In genomic region chr18:48838921-48839818, GRCh38 we compare ENCODE assay signal across 8 cellular contexts.
DNase-seq lines count a peak whose midpoint lies in the region; ATAC-seq and TF ChIP-seq lines count a peak whose summit lies in the region.

No MANE protein-coding gene starts in this region.

- H3K27ac ChIP-seq in gastroesophageal sphincter: no peak overlapping the region

- peak; percentile 54 for DNase-seq in A172 (ENCODE audit: low spot score)
- peak; percentile 51 for DNase-seq in HCEC 1CT
- no peak for DNase-seq in activated T-helper 2 cell treated with anti-CD3 and anti-CD28 coated beads, Interferon-gamma antibody, Interleukin-2, Interleukin-4, amounts not matched to agents 10 μg/mL and 5 μg/mL and 100 μg/mL, durations not matched to agents 14 hours and 24 hours and 36 hours (ENCODE audit: low spot score)
- DNase-seq in immature natural killer cell: peak; percentile 47 to 53 (median 51)
- no peak for DNase-seq in occipital lobe (lab: John Stamatoyannopoulos, UW)

- H3K36me3 Mint-ChIP-seq in activated T-helper 2 cell treated with anti-CD3 and anti-CD28 coated beads, Interferon-gamma antibody, Interleukin-2, Interleukin-4, amounts not matched to agents 10 μg/mL and 5 μg/mL and 100 μg/mL, durations not matched to agents 14 hours and 24 hours and 36 hours (ENCODE audit: low read depth): no peaks in the 10 kb centered on the region
- H3K36me3 Mint-ChIP-seq in immature natural killer cell: no peaks in the 10 kb centered on the region

- intact Hi-C loops in activated T-helper 2 cell treated with anti-CD3 and anti-CD28 coated beads, Interferon-gamma antibody, Interleukin-2, Interleukin-4, amounts not matched to agents 10 μg/mL and 5 μg/mL and 100 μg/mL, durations not matched to agents 14 hours and 24 hours and 36 hours (cut with micrococcal nuclease): loop anchor here (10.0 kb wide), 1 partner anchor 106 kb away; no protein-coding TSS in a partner anchor

- TF ChIP-seq EP300 in gastroesophageal sphincter (IDR thresholded peaks at IDR 0.05): no peak

- ATAC-seq in gastroesophageal sphincter: no peak
- no peak for ATAC-seq in HG03139 (IDR thresholded peaks at IDR 0.05; ENCODE audit: unreplicated experiment)
- ATAC-seq in GM18907 (IDR thresholded peaks at IDR 0.05; ENCODE audit: unreplicated experiment): no peak

- H3K9me3 ChIP-seq in gastroesophageal sphincter: no peaks in the 10 kb centered on the region

- H3K4me3 Mint-ChIP-seq in activated T-helper 2 cell treated with anti-CD3 and anti-CD28 coated beads, Interferon-gamma antibody, Interleukin-2, Interleukin-4, amounts not matched to agents 10 μg/mL and 5 μg/mL and 100 μg/mL, durations not matched to agents 14 hours and 24 hours and 36 hours (ENCODE audit: low read depth): no peak overlapping the region
- peak overlapping the region; percentile 68 to 97 (median 80) for H3K4me3 Mint-ChIP-seq in immature natural killer cell

- 80 to 81% methylated on average over 6 to 10 of the region's 10 CpGs for WGBS in gastroesophageal sphincter (ENCODE audit: low coverage in 1 of 2), 2 donors

- peak overlapping the region; percentile 54 for H3K27ac Mint-ChIP-seq in activated T-helper 2 cell treated with anti-CD3 and anti-CD28 coated beads, Interferon-gamma antibody, Interleukin-2, Interleukin-4, amounts not matched to agents 10 μg/mL and 5 μg/mL and 100 μg/mL, durations not matched to agents 14 hours and 24 hours and 36 hours
- peak overlapping the region; percentile 90 to 99 (median 97) for H3K27ac Mint-ChIP-seq in immature natural killer cell

- H3K4me1 ChIP-seq in gastroesophageal sphincter: peaks cover 0 to 53% (median 19%) of the 10 kb centered on the region in 3 donors

- no peak for TF ChIP-seq CTCF in gastroesophageal sphincter (IDR thresholded peaks at IDR 0.05)

- H3K27me3 Mint-ChIP-seq in activated T-helper 2 cell treated with anti-CD3 and anti-CD28 coated beads, Interferon-gamma antibody, Interleukin-2, Interleukin-4, amounts not matched to agents 10 μg/mL and 5 μg/mL and 100 μg/mL, durations not matched to agents 14 hours and 24 hours and 36 hours (ENCODE audit: low read depth): no peaks in the 10 kb centered on the region
- H3K27me3 Mint-ChIP-seq in immature natural killer cell (ENCODE audit: low read depth in 3 of 3): peaks cover 5 to 14% (median 7%) of the 10 kb centered on the region in 3 donors

- H3K27me3 ChIP-seq in gastroesophageal sphincter: no peaks in the 10 kb centered on the region

- H3K9me3 Mint-ChIP-seq in activated T-helper 2 cell treated with anti-CD3 and anti-CD28 coated beads, Interferon-gamma antibody, Interleukin-2, Interleukin-4, amounts not matched to agents 10 μg/mL and 5 μg/mL and 100 μg/mL, durations not matched to agents 14 hours and 24 hours and 36 hours: no peaks in the 10 kb centered on the region
- no peaks in the 10 kb centered on the region for H3K9me3 Mint-ChIP-seq in immature natural killer cell

- H3K4me1 Mint-ChIP-seq in activated T-helper 2 cell treated with anti-CD3 and anti-CD28 coated beads, Interferon-gamma antibody, Interleukin-2, Interleukin-4, amounts not matched to agents 10 μg/mL and 5 μg/mL and 100 μg/mL, durations not matched to agents 14 hours and 24 hours and 36 hours (ENCODE audit: low read depth): peaks cover 50% of the 10 kb centered on the region
- peaks cover 97% of the 10 kb centered on the region in 2 donors for H3K4me1 Mint-ChIP-seq in immature natural killer cell

- peaks cover 0 to 23% of the 10 kb centered on the region in 2 donors for H3K36me3 ChIP-seq in gastroesophageal sphincter

- no peak for TF ChIP-seq POLR2A in gastroesophageal sphincter (IDR thresholded peaks at IDR 0.05)

- no peak overlapping the region for H3K4me3 ChIP-seq in gastroesophageal sphincter

Comparison
In these comparisons a context has a peak if more than half of its experiments do, and no peak if none do; other contexts are left out.
1. DNase-seq: peak in A172 (single experiment), HCEC 1CT (single experiment) and immature natural killer cell (3 of 3); none in activated T-helper 2 cell treated with anti-CD3 and anti-CD28 coated beads, Interferon-gamma antibody, Interleukin-2, Interleukin-4, amounts not matched to agents 10 μg/mL and 5 μg/mL and 100 μg/mL, durations not matched to agents 14 hours and 24 hours and 36 hours (single experiment) and occipital lobe (single experiment).